Comparison of ENCODE assay signal across 7 cellular contexts in genomic region chr1:232793944-232794343, GRCh38. TPM values are rescaled to one million over a fixed set of nuclear protein-coding genes. Genes with fewer than 3 reads are reported as not detected.
DNase-seq lines count a peak whose midpoint lies in the region; ATAC-seq, FAIRE-seq and TF ChIP-seq lines count a peak whose summit lies in the region.

No MANE protein-coding gene starts in this region.

- DNase-seq in GM06990 (ENCODE audit: extremely low read depth, insufficient read length) (no peak), KBM-7 (peak; percentile 71), T-cell (peak in 6 of 34 experiments; percentile 3 to 20 (median 11)), left lung (no peak), GM19239 (ENCODE audit: insufficient read length, low spot score) (no peak), Right ventricle myocardium superior (no peak)
- DNase-seq in stimulated activated CD4-positive, alpha-beta T cell treated with anti-CD3 and anti-CD28 coated beads, Interleukin-2, amount 100 ng/mL, for 48 hours, result no peak

- no peaks in the 10 kb centered on the region for H3K36me3 Mint-ChIP-seq in T-cell

- no peaks in the 10 kb centered on the region for H3K36me3 ChIP-seq in GM06990 (ENCODE audit: control insufficient read depth, insufficient read depth, low read length)
- H3K36me3 ChIP-seq in left lung, result no peaks in the 10 kb centered on the region

- peaks cover 13 to 19% (median 14%) of the 10 kb centered on the region in 3 donors for H3K4me1 Mint-ChIP-seq in T-cell

- H3K4me3 ChIP-seq in GM06990 (replicated peaks; ENCODE audit: low read depth, low read length), result no peak overlapping the region
- H3K4me3 ChIP-seq in left lung, result no peak overlapping the region

- peak overlapping the region; percentile 1 to 19 for H3K27ac Mint-ChIP-seq in T-cell

- no peak overlapping the region for H3K27ac ChIP-seq in left lung

- no peaks in the 10 kb centered on the region for H3K9me3 ChIP-seq in left lung

- H3K9me3 Mint-ChIP-seq in T-cell, result no peaks in the 10 kb centered on the region

- peaks cover 0 to 3% of the 10 kb centered on the region in 2 donors for H3K27me3 Mint-ChIP-seq in T-cell

- TF ChIP-seq CTCF in GM06990 (IDR thresholded peaks at IDR 0.05; ENCODE audit: insufficient read depth, low read length, poor library complexity, severe bottlenecking) (peak; percentile 18), left lung (IDR thresholded peaks at IDR 0.05) (no peak)

- CTCF ChIA-PET in T-cell (lab: Charles Lee), result interaction anchor here in 1 of 2 donors (1.2 kb wide), 1 partner anchor 27 kb away, joined by 3 read pairs; no protein-coding TSS in a partner anchor

- no peak for FAIRE-seq in GM19239 (lab: Jason Lieb, UNC)

- POLR2A ChIA-PET in T-cell (lab: Charles Lee), result no interaction called here

- H3K27me3 ChIP-seq in GM06990 (replicated peaks; ENCODE audit: control insufficient read depth, insufficient read depth, low read length) (no peaks in the 10 kb centered on the region), left lung (no peaks in the 10 kb centered on the region)

- ATAC-seq in T-cell (replicated peaks in 1 of 4), result peak; percentile 70 to 83 (median 78)
- peak; percentile 32 for ATAC-seq in left lung
- no peak for ATAC-seq in Right ventricle myocardium superior (ENCODE audit: poor library complexity)

- no peak overlapping the region for H3K4me3 Mint-ChIP-seq in T-cell

- H3K4me1 ChIP-seq in left lung, result no peaks in the 10 kb centered on the region

- in situ Hi-C loops in KBM-7 (cut with MboI; ENCODE audit: low pct_unique_long_range_greater_than_20kb, low sequenced_read_pairs), result no loop called here

- intact Hi-C loops in left lung (cut with DNase I) (no loop called here), Right ventricle myocardium superior (cut with DNase I) (no loop called here)

RNA-seq across cellular contexts. Expression of gene MAP10, which starts 11.3 kb away (rescaled TPM):
- total RNA-seq in T-cell (1 to 10 TPM; 1.4 to 2.7 (median 1.5) TPM), left lung (1 to 10 TPM; 2.4 to 2.7 TPM), Right ventricle myocardium superior (2.8 TPM)
